In genomic region chr11:576791-577610, GRCh38 we compare ENCODE assay signal across 8 cellular contexts. TPM values are rescaled to one million over a fixed set of nuclear protein-coding genes. Genes with fewer than 3 reads are reported as not detected.
A peak's percentile ranks its signal among the peaks of the same experiment; 100 is the strongest.
DNase-seq lines count a peak whose midpoint lies in the region; ATAC-seq and TF ChIP-seq lines count a peak whose summit lies in the region.

No MANE protein-coding gene starts in this region.

- H3K9ac ChIP-seq in SK-N-MC (ENCODE audit: insufficient read length) (peak overlapping the region; percentile 100), rectal smooth muscle tissue (ENCODE audit: low read length) (peak overlapping the region; percentile 67)

- H3K27me3 ChIP-seq in rectal smooth muscle tissue (ENCODE audit: control insufficient read depth, insufficient read depth, low read length) = peaks cover 2% of the 10 kb centered on the region

- no peak for ATAC-seq in HG02885 (IDR thresholded peaks at IDR 0.05; ENCODE audit: poor library complexity, unreplicated experiment)

- H3K27ac ChIP-seq in SK-N-MC (peak overlapping the region; percentile 19; the same call in 1 of the 2 replicates), rectal smooth muscle tissue (ENCODE audit: low read depth, low read length) (peak overlapping the region; percentile 68)

- no peaks in the 10 kb centered on the region for H3K9me3 ChIP-seq in SK-N-MC (ENCODE audit: low read depth, low read length)

- TF ChIP-seq CTCF in GM12875 (IDR thresholded peaks at IDR 0.05; ENCODE audit: borderline replicate concordance, insufficient read depth, low read depth, low read length) = no peak
- no peak for TF ChIP-seq CTCF in fibroblast of the aortic adventitia (IDR thresholded peaks at IDR 0.05; ENCODE audit: insufficient read depth, low read length)

- H3K4me1 ChIP-seq in rectal smooth muscle tissue (ENCODE audit: control insufficient read depth, insufficient read depth, low read length) = peaks cover 12% of the 10 kb centered on the region

- DNase-seq in SK-N-MC (ENCODE audit: low read depth, low spot score) (no peak), fibroblast of the aortic adventitia (ENCODE audit: low read depth) (no peak), HuH-7 (ENCODE audit: low spot score) (no peak), NCI-H526 treated with DMSO at 0.1 percent for 48 hours (lab: John Stamatoyannopoulos, UW) (no peak), ecto neural progenitor cell (ENCODE audit: low spot score) (no peak)

- H3K36me3 ChIP-seq in SK-N-MC (ENCODE audit: insufficient read depth, low read length) (peaks cover 10% of the 10 kb centered on the region; the same call in 1 of the 2 replicates), rectal smooth muscle tissue (ENCODE audit: control insufficient read depth, insufficient read depth, low read length) (peaks cover 4% of the 10 kb centered on the region)

- H3K4me3 ChIP-seq in GM12875 (ENCODE audit: low read depth, low read length) (peak overlapping the region; percentile 95), SK-N-MC (peak overlapping the region; percentile 96), fibroblast of the aortic adventitia (ENCODE audit: low read depth, low read length) (peak overlapping the region; percentile 98), rectal smooth muscle tissue (ENCODE audit: low read length) (peak overlapping the region; percentile 92)

RNA-seq across cellular contexts. Expression of gene PHRF1, which starts 0.7 kb away (rescaled TPM):
- 27.6 and 37.5 TPM in 2 replicates for total RNA-seq in fibroblast of the aortic adventitia (ENCODE audit: low replicate concordance)

RNA-seq across cellular contexts. Expression of gene RASSF7, which starts 16.2 kb away (rescaled TPM):
- total RNA-seq in fibroblast of the aortic adventitia (ENCODE audit: low replicate concordance) = 1.6 and 2.5 TPM in 2 replicates

RNA-seq across cellular contexts. Expression of gene LMNTD2, which starts 16.5 kb away (rescaled TPM):
- 0.36 TPM in 1 of 2 replicates, not detected in the other for total RNA-seq in fibroblast of the aortic adventitia (ENCODE audit: low replicate concordance)

RNA-seq across cellular contexts. Expression of gene IRF7, which starts 38.7 kb away (rescaled TPM):
- 6.5 and 6.8 TPM in 2 replicates for total RNA-seq in fibroblast of the aortic adventitia (ENCODE audit: low replicate concordance)

RNA-seq across cellular contexts. Expression of gene LRRC56, which starts 39.7 kb away (rescaled TPM):
- total RNA-seq in fibroblast of the aortic adventitia (ENCODE audit: low replicate concordance) = 0.45 and 1.2 TPM in 2 replicates
